Comparison of ENCODE assay signal across 28 cellular contexts in the genomic region with DNA sequence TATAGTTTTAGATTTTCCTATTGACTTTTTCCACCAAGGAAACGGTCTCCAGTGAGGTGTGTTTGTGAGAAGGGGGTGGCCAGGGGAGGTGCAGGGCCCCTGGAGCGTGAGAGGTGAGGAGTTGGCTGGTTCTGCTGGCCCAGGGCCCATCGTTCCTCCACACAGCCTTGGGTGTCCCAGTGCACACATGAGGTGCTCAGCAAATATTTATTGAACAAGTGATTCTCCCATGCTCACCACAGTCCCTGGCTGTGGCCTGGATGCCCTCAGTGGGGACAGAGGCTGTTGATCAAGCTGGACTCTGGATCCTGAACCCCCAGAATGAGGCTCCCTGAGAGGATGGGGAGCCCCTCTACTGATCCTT. TPM values are rescaled to one million over a fixed set of nuclear protein-coding genes. Genes with fewer than 3 reads are reported as not detected.
DNase-seq lines count a peak whose midpoint lies in the region; ATAC-seq and TF ChIP-seq lines count a peak whose summit lies in the region.
"Had no signal": no experiment of that assay in that cellular context is flagged by ENCODE, and none has a peak within 500 bp of the region (broad histone marks: within the 10 kb centered on the region; RNA-seq: fewer than 3 reads in every experiment).

No MANE protein-coding gene starts in this region.

- DNase-seq in LNCaP clone FGC (ENCODE audit: low read depth) (peak; percentile 35), osteocyte (ENCODE audit: extremely low spot score, unreplicated experiment) (peak; percentile 56), foreskin melanocyte (no peak)
- DNase-seq in activated CD4-positive, alpha-beta memory T cell treated with anti-CD3 and anti-CD28 coated beads, Interleukin-2, amount 10 ng/mL, durations not matched to agents 7 days and 5 days = peak; percentile 8
- DNase-seq: CD8-positive, alpha-beta memory T cell; DMS 273 treated with DMSO at 0.1 percent for 48 hours; DMS79 treated with DMSO at 0.1 percent for 48 hours; GF-D8; KBM-7; MG63; NCI-H1417; NCI-H1694; NCI-H2029 treated with DMSO at 0.1 percent for 48 hours; NCI-H446 treated with DMSO at 0.1 percent for 48 hours; NCI-H526; NCI-H82; NK-92 treated with Interleukin-12 subunit alpha and Interleukin-12 subunit beta, amount 100 ng/mL, for 24 hours; PC-9; SJCRH30 had no signal

- 50% methylated on average over 3 of the region's 3 CpGs for WGBS in liver

- H3K36me3 ChIP-seq in liver (ENCODE audit: control insufficient read depth in 4 of 4, insufficient read depth in 3 of 4, low read depth in 1 of 4, low read length in 3 of 4) = peaks cover 0 to 11% (median 3%) of the 10 kb centered on the region in 4 donors
- H3K36me3 ChIP-seq: MG63, SJCRH30 had no signal

- H3K27me3 Mint-ChIP-seq in activated CD4-positive, alpha-beta memory T cell treated with anti-CD3 and anti-CD28 coated beads, Interleukin-2, amount 10 ng/mL, durations not matched to agents 7 days and 5 days = peaks cover 21% of the 10 kb centered on the region
- H3K27me3 Mint-ChIP-seq in osteocyte (ENCODE audit: unreplicated experiment) = peaks cover 2% of the 10 kb centered on the region
- H3K27me3 Mint-ChIP-seq: B cell had no signal

- H3K9ac ChIP-seq in liver (ENCODE audit: low read depth in 1 of 2, low read length in 2 of 2) = peak overlapping the region in 1 of 2 donors; percentile 29

- peaks cover 2% of the 10 kb centered on the region for H3K4me1 Mint-ChIP-seq in activated CD4-positive, alpha-beta memory T cell treated with anti-CD3 and anti-CD28 coated beads, Interleukin-2, amount 10 ng/mL, durations not matched to agents 7 days and 5 days
- H3K4me1 Mint-ChIP-seq in osteocyte (ENCODE audit: unreplicated experiment) = peaks cover 3% of the 10 kb centered on the region

- ATAC-seq in HG03521 (IDR thresholded peaks at IDR 0.05; ENCODE audit: unreplicated experiment) (no peak), esophagus mucosa (no peak)
- ATAC-seq: Right ventricle myocardium inferior, SK-N-SH treated with all-trans-retinoic acid at 6 μM for 48 hours had no signal

- no peak overlapping the region for H3K4me3 ChIP-seq in LNCaP clone FGC (ENCODE audit: low read depth, low read length)
- no peak overlapping the region for H3K4me3 ChIP-seq in liver (ENCODE audit: low read depth in 1 of 3, low read length in 3 of 3)
- H3K4me3 ChIP-seq: MG63, PC-9, SJCRH30 had no signal

- no peaks in the 10 kb centered on the region for H3K9me3 Mint-ChIP-seq in activated CD4-positive, alpha-beta memory T cell treated with anti-CD3 and anti-CD28 coated beads, Interleukin-2, amount 10 ng/mL, durations not matched to agents 7 days and 5 days
- no peaks in the 10 kb centered on the region for H3K9me3 Mint-ChIP-seq in osteocyte (ENCODE audit: unreplicated experiment)
- H3K9me3 Mint-ChIP-seq: CD8-positive, alpha-beta memory T cell had no signal

- H3K27ac ChIP-seq in liver (ENCODE audit: low read depth in 1 of 2, low read length in 2 of 2) = peak overlapping the region; percentile 64 to 82
- H3K27ac ChIP-seq: PC-9 had no signal

- no peak overlapping the region for H3K27ac Mint-ChIP-seq in activated CD4-positive, alpha-beta memory T cell treated with anti-CD3 and anti-CD28 coated beads, Interleukin-2, amount 10 ng/mL, durations not matched to agents 7 days and 5 days
- no peak overlapping the region for H3K27ac Mint-ChIP-seq in osteocyte (ENCODE audit: unreplicated experiment)
- H3K27ac Mint-ChIP-seq: B cell had no signal

- H3K36me3 Mint-ChIP-seq in activated CD4-positive, alpha-beta memory T cell treated with anti-CD3 and anti-CD28 coated beads, Interleukin-2, amount 10 ng/mL, durations not matched to agents 7 days and 5 days (ENCODE audit: low read depth) = no peaks in the 10 kb centered on the region
- no peaks in the 10 kb centered on the region for H3K36me3 Mint-ChIP-seq in osteocyte (ENCODE audit: unreplicated experiment)

- TF ChIP-seq CTCF in LNCaP clone FGC (IDR thresholded peaks at IDR 0.05; ENCODE audit: control insufficient read depth, extremely low read depth, insufficient read depth) (no peak), liver (IDR thresholded peaks at IDR 0.05; ENCODE audit: low read depth, low read length, missing input control) (no peak), osteocyte (IDR thresholded peaks at IDR 0.05) (no peak)

- peaks cover 24 to 85% (median 68%) of the 10 kb centered on the region in 4 donors for H3K4me1 ChIP-seq in liver (ENCODE audit: control insufficient read depth in 4 of 4, insufficient read depth in 4 of 4, low read length in 3 of 4)

- no peak overlapping the region for H3K4me3 Mint-ChIP-seq in activated CD4-positive, alpha-beta memory T cell treated with anti-CD3 and anti-CD28 coated beads, Interleukin-2, amount 10 ng/mL, durations not matched to agents 7 days and 5 days
- no peak overlapping the region for H3K4me3 Mint-ChIP-seq in osteocyte (ENCODE audit: unreplicated experiment)
- H3K4me3 Mint-ChIP-seq: B cell; CD14-positive monocyte; CD8-positive, alpha-beta memory T cell had no signal

- CTCF ChIA-PET in activated CD4-positive, alpha-beta memory T cell treated with anti-CD3 and anti-CD28 coated beads, Interleukin-2, amount 10 ng/mL, durations not matched to agents 7 days and 5 days (lab: Charles Lee) = interaction anchor here (1.1 kb wide), 1 partner anchor 22 kb away, joined by 3 read pairs; no protein-coding TSS in a partner anchor

- POLR2A ChIA-PET in activated CD4-positive, alpha-beta memory T cell treated with anti-CD3 and anti-CD28 coated beads, Interleukin-2, amount 10 ng/mL, durations not matched to agents 7 days and 5 days (lab: Charles Lee) = interaction anchor here (0.7 kb wide), 1 partner anchor 23 kb away, joined by 3 read pairs; no protein-coding TSS in a partner anchor

- no peaks in the 10 kb centered on the region for H3K9me3 ChIP-seq in liver (ENCODE audit: control insufficient read depth in 4 of 4, low read length in 3 of 4)
- H3K9me3 ChIP-seq: MG63, SJCRH30 had no signal

- H3K27me3 ChIP-seq in liver (ENCODE audit: control insufficient read depth in 4 of 4, insufficient read depth in 4 of 4, low read length in 3 of 4) = no peaks in the 10 kb centered on the region
- H3K27me3 ChIP-seq: MG63, SJCRH30 had no signal

- no peak for TF ChIP-seq RAD21 in liver (IDR thresholded peaks at IDR 0.05)

TF ChIP-seq in liver, 16 proteins besides CTCF, POLR2A, EP300 and RAD21:
- TF ChIP-seq RXRA (IDR thresholded peaks at IDR 0.05) (no peak), FOXA2 (IDR thresholded peaks at IDR 0.05) (no peak), GABPA (IDR thresholded peaks at IDR 0.05 in 1 of 2, conservative IDR thresholded peaks at IDR 0.05 in 1 of 2) (no peak)

RNA-seq across cellular contexts. Expression of a gene that starts 5.0 kb away (rescaled TPM):
- under 1 TPM; 0.18 to 0.28 TPM for total RNA-seq in activated CD4-positive, alpha-beta memory T cell treated with anti-CD3 and anti-CD28 coated beads, Interleukin-2, amount 10 ng/mL, durations not matched to agents 7 days and 5 days
- total RNA-seq in liver (100 to 1,000 TPM in 1 of 2 donors, 10 to 100 TPM in 1; 17.4 to 126 TPM), osteocyte (0.73 and 1.1 TPM in 2 replicates), esophagus mucosa (4.1 TPM)
- polyA plus RNA-seq in liver = 100 to 1,000 TPM; 134 to 140 TPM
- total RNA-seq: LHCN-M2, PC-9, RPMI7951 had no signal
- polyA plus RNA-seq: CD8-positive, alpha-beta memory T cell had no signal

RNA-seq across cellular contexts. Expression of a gene that starts 23.5 kb away (rescaled TPM):
- not detected for total RNA-seq in activated CD4-positive, alpha-beta memory T cell treated with anti-CD3 and anti-CD28 coated beads, Interleukin-2, amount 10 ng/mL, durations not matched to agents 7 days and 5 days
- 1 to 10 TPM; 2.2 to 5.9 TPM for total RNA-seq in liver
- 1 to 10 TPM; 7.5 to 8.1 TPM for polyA plus RNA-seq in liver
- not detected in 2 replicates for total RNA-seq in osteocyte
- total RNA-seq in esophagus mucosa = 0.40 TPM
- total RNA-seq: PC-9, RPMI7951 had no signal
